ENCODE assay signal across 11 cellular contexts in genomic region chr5:54360089-54360488, GRCh38. TPM values are rescaled to one million over a fixed set of nuclear protein-coding genes. Genes with fewer than 3 reads are reported as not detected.
A peak's percentile ranks its signal among the peaks of the same experiment; 100 is the strongest.
DNase-seq lines count a peak whose midpoint lies in the region; ATAC-seq and TF ChIP-seq lines count a peak whose summit lies in the region.
"Had no signal": no experiment of that assay in that cellular context is flagged by ENCODE, and none has a peak within 500 bp of the region (broad histone marks: within the 10 kb centered on the region; RNA-seq: fewer than 3 reads in every experiment).

No MANE protein-coding gene starts in this region.

- H3K9me3 ChIP-seq in mammary epithelial cell (replicated peaks; ENCODE audit: insufficient read depth, low read length): no peaks in the 10 kb centered on the region
- H3K9me3 ChIP-seq: sigmoid colon had no signal

- no peaks in the 10 kb centered on the region for H4K20me1 ChIP-seq in mammary epithelial cell (ENCODE audit: insufficient read depth, low read length)

- peaks cover 18% of the 10 kb centered on the region for H3K4me1 ChIP-seq in mammary epithelial cell (ENCODE audit: insufficient read depth, low read length)
- H3K4me1 ChIP-seq: sigmoid colon had no signal

- 44% methylated on average over 5 of the region's 5 CpGs for WGBS in mammary epithelial cell (ENCODE audit: low coverage, missing lambda C conversion rate)

- no peak for ATAC-seq in GM19467 (IDR thresholded peaks at IDR 0.05; ENCODE audit: unreplicated experiment)
- ATAC-seq: activated CD4-positive, alpha-beta T cell treated with anti-CD3 and anti-CD28 coated beads for 36 hours; activated naive CD4-positive, alpha-beta T cell treated with anti-CD3 and anti-CD28 coated beads, Interleukin-2, amount 50 U/mL, for 72 hours had no signal

- H3K36me3 ChIP-seq in mammary epithelial cell (ENCODE audit: insufficient read depth, low read length): no peaks in the 10 kb centered on the region
- H3K36me3 ChIP-seq: sigmoid colon had no signal

- TF ChIP-seq CTCF in mammary epithelial cell (conservative IDR thresholded peaks at IDR 0.05 in 1 of 2, IDR thresholded peaks at IDR 0.05 in 1 of 2; ENCODE audit: extremely low read depth in 1 of 2, insufficient read depth in 1 of 2, low read depth in 1 of 2, low read length in 2 of 2): no peak

- H3K4me2 ChIP-seq in mammary epithelial cell (ENCODE audit: insufficient read depth, low read depth, low read length): peak overlapping the region; percentile 8

- dilution Hi-C loops in mammary epithelial cell (cut with HindIII; ENCODE audit: low sequenced_read_pairs): no loop called here

- H3K9ac ChIP-seq in mammary epithelial cell (ENCODE audit: insufficient read depth, low read length): no peak overlapping the region

- intact Hi-C loops in mammary epithelial cell (cut with micrococcal nuclease): loop anchor here (5.0 kb wide), 1 partner anchor 48 kb away; the partner anchor contains the start of gene ARL15

- no TSS peak for BruUV-seq in mammary epithelial cell (replicated peaks; lab: Mats Ljungman, UMichigan)

- CTCF ChIA-PET in mammary epithelial cell (lab: Charles Lee; ENCODE audit: low non-redundant PET): no interaction called here

- H3K27ac ChIP-seq in mammary epithelial cell (ENCODE audit: insufficient read depth, low read depth, low read length): no peak overlapping the region
- H3K27ac ChIP-seq: sigmoid colon had no signal

- H3K27me3 ChIP-seq in mammary epithelial cell (ENCODE audit: insufficient read depth, low read length): no peaks in the 10 kb centered on the region
- H3K27me3 ChIP-seq: sigmoid colon had no signal

- DNase-seq in A172 (ENCODE audit: low spot score) (peak; percentile 95), HS-27A (ENCODE audit: low read depth) (peak; percentile 62), mammary epithelial cell (peak; percentile 77), iris pigment epithelial cell (ENCODE audit: low read depth) (peak; percentile 61), NCI-H345 treated with DMSO at 0.1 percent for 48 hours (lab: John Stamatoyannopoulos, UW; ENCODE audit: unreplicated experiment) (no peak)
- no peak for DNase-seq in activated effector memory CD4-positive, alpha-beta T cell treated with Interleukin-2 at 50 U/mL for 16 hours
- no peak for DNase-seq in stimulated activated CD4-positive, alpha-beta T cell treated with anti-CD3 and anti-CD28 coated beads, Interleukin-4, amount 100 ng/mL, for 4 hours
- DNase-seq: activated CD4-positive, alpha-beta T cell treated with anti-CD3 and anti-CD28 coated beads for 36 hours; sigmoid colon had no signal

- H3K79me2 ChIP-seq in mammary epithelial cell (ENCODE audit: insufficient read depth, low read length): no peaks in the 10 kb centered on the region

- H2AFZ ChIP-seq in mammary epithelial cell (ENCODE audit: low read depth, low read length): peak overlapping the region; percentile 68

- no peak overlapping the region for H3K4me3 ChIP-seq in mammary epithelial cell (replicated peaks in 1 of 3; ENCODE audit: insufficient read depth in 1 of 3, low read depth in 2 of 3, low read length in 3 of 3)
- H3K4me3 ChIP-seq: sigmoid colon had no signal

- in situ Hi-C loops in mammary epithelial cell (cut with MboI; ENCODE audit: low sequenced_read_pairs in 2 of 2): no loop called here

RNA-seq across cellular contexts. Expression of gene ARL15, which starts 49.7 kb away (rescaled TPM):
- total RNA-seq in A172 (2014; rRNA removed; shearing (Covaris generic)): 28.3 and 29.7 TPM in 2 replicates
- total RNA-seq in mammary epithelial cell: 10 to 100 TPM; 31.5 to 40.0 TPM
- polyA plus RNA-seq in mammary epithelial cell: 12.6 TPM
- 30.9 TPM for polyA minus RNA-seq in mammary epithelial cell

Comparison
In these comparisons a context has a peak if more than half of its experiments do, and no peak if none do; other contexts are left out.
1. DNase-seq: peak in A172 (single experiment), HS-27A (single experiment), mammary epithelial cell (single experiment) and iris pigment epithelial cell (single experiment); none in activated effector memory CD4-positive, alpha-beta T cell treated with Interleukin-2 at 50 U/mL for 16 hours (single experiment), NCI-H345 treated with DMSO at 0.1 percent for 48 hours (single experiment) and stimulated activated CD4-positive, alpha-beta T cell treated with anti-CD3 and anti-CD28 coated beads, Interleukin-4, amount 100 ng/mL, for 4 hours (0 of 2).